9 cellular contexts compared by ENCODE assay signal in the genomic region with DNA sequence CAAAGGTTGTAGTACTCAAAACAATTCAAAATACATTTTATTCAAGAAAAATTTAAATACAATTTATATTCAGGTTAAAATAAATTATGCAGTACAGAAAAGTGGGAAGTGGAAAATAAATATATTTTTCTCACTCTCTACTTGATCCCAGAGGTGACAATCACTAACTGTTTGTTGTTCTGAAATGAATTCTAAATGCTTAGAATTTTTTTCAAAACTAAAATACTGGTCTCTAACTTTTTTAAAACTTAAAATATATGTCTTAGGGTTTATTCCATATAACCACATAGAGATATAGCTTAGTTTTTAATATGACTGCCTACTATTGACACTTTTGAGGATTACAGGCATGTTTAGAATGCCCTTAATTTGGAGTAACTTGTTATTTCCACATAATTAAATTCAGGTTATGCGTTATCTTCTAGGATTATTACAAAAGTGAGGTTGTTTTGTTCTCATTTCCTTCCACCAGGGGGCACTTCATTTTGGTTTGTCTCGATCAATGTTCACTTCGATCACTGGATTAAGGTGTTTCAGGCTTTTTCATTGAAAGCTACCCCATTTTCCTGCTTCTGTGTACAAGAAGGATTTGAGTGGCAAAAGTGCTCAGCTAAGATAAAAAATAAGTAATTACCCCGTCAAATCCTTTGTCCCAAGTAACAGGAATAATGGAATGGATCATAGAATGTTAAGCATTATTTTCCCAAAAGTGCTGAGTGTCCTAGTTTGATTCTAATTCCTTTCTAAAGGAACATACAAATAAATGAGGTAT. TPM values are rescaled to one million over a fixed set of nuclear protein-coding genes. Genes with fewer than 3 reads are reported as not detected.
DNase-seq lines count a peak whose midpoint lies in the region; ATAC-seq and TF ChIP-seq lines count a peak whose summit lies in the region.
"Had no signal": no experiment of that assay in that cellular context is flagged by ENCODE, and none has a peak within 500 bp of the region (broad histone marks: within the 10 kb centered on the region; RNA-seq: fewer than 3 reads in every experiment).

No MANE protein-coding gene starts in this region.

- no peaks in the 10 kb centered on the region for H3K9me3 ChIP-seq in HEK293 (ENCODE audit: control insufficient read depth, insufficient read depth, low read depth, low read length)

- no peak overlapping the region for H3K4me3 ChIP-seq in HEK293 (ENCODE audit: low read depth, low read length)

- intact Hi-C loops in activated CD4-positive, alpha-beta T cell treated with anti-CD3 and anti-CD28 coated beads, Interleukin-2, amount 10 ng/mL, durations not matched to agents 24 days and 14 days (cut with micrococcal nuclease), result loop anchor here (1.0 to 10.0 kb wide), 3 partner anchors 262 to 933 kb away; no protein-coding TSS in a partner anchor

- H3K27ac ChIP-seq in HEK293 (ENCODE audit: extremely low read depth, low read depth, low read length), result no peak overlapping the region

- peak; percentile 76 for DNase-seq in activated CD4-positive, alpha-beta T cell treated with anti-CD3 and anti-CD28 coated beads, Interleukin-2, amount 10 ng/mL, durations not matched to agents 24 days and 14 days
- no peak for DNase-seq in activated CD4-positive, alpha-beta T cell treated with anti-CD3 and anti-CD28 coated beads for 1 hour
- peak; percentile 45 for DNase-seq in NCI-H146 treated with DMSO at 0.1 percent for 48 hours (lab: John Stamatoyannopoulos, UW; ENCODE audit: unreplicated experiment)
- no peak for DNase-seq in activated naive CD8-positive, alpha-beta T cell treated with anti-CD3 and anti-CD28 coated beads, Interleukin-2, amount 10 ng/mL, durations not matched to agents 7 days and 5 days
- DNase-seq in inferior parietal cortex (ENCODE audit: extremely low spot score), result peak; percentile 77
- peak; percentile 13 to 39 for DNase-seq in stimulated activated naive CD8-positive, alpha-beta T cell treated with anti-CD3 and anti-CD28 coated beads, Interleukin-15, amount 100 ng/mL, for 72 hours

- CTCF ChIA-PET in HEK293 (lab: Yijun Ruan, JAX), result interaction anchor here (0.6 to 9.9 kb wide), 47 partner anchors 10 to 1011 kb away, joined by 3 to 352 read pairs (median 3); partner anchors contain the start of gene TFPI

- no peaks in the 10 kb centered on the region for H3K36me3 ChIP-seq in HEK293 (ENCODE audit: control insufficient read depth in 2 of 2, insufficient read depth in 1 of 2, low read length in 2 of 2)

- TF ChIP-seq CTCF in HEK293 (tag by site-specific recombination; IDR thresholded peaks at IDR 0.05), result peak; percentile 48; the same call in 1 of the 2 replicates

- no peak overlapping the region for H3K27ac Mint-ChIP-seq in activated CD4-positive, alpha-beta T cell treated with anti-CD3 and anti-CD28 coated beads, Interleukin-2, amount 10 ng/mL, durations not matched to agents 24 days and 14 days
- H3K27ac Mint-ChIP-seq in activated naive CD8-positive, alpha-beta T cell treated with anti-CD3 and anti-CD28 coated beads, Interleukin-2, amount 10 ng/mL, durations not matched to agents 7 days and 5 days, result no peak overlapping the region
- peak overlapping the region in 1 of 2 donors; percentile 2 for H3K27ac Mint-ChIP-seq in stimulated activated naive CD8-positive, alpha-beta T cell treated with anti-CD3 and anti-CD28 coated beads, Interleukin-15, amount 100 ng/mL, for 72 hours
- H3K27ac Mint-ChIP-seq: dendritic cell treated with granulocyte-macrophage colony-stimulating factor and Interleukin-4, amounts not matched to agents 40 ng/mL and 50 ng/mL, for 4 days had no signal

- peaks cover 9% of the 10 kb centered on the region for H3K4me1 Mint-ChIP-seq in activated CD4-positive, alpha-beta T cell treated with anti-CD3 and anti-CD28 coated beads, Interleukin-2, amount 10 ng/mL, durations not matched to agents 24 days and 14 days
- H3K4me1 Mint-ChIP-seq in activated naive CD8-positive, alpha-beta T cell treated with anti-CD3 and anti-CD28 coated beads, Interleukin-2, amount 10 ng/mL, durations not matched to agents 7 days and 5 days, result peaks cover 2% of the 10 kb centered on the region
- peaks cover 7% of the 10 kb centered on the region for H3K4me1 Mint-ChIP-seq in stimulated activated naive CD8-positive, alpha-beta T cell treated with anti-CD3 and anti-CD28 coated beads, Interleukin-15, amount 100 ng/mL, for 72 hours

- H3K9me3 Mint-ChIP-seq in activated CD4-positive, alpha-beta T cell treated with anti-CD3 and anti-CD28 coated beads, Interleukin-2, amount 10 ng/mL, durations not matched to agents 24 days and 14 days, result peaks cover 4% of the 10 kb centered on the region
- peaks cover 1% of the 10 kb centered on the region for H3K9me3 Mint-ChIP-seq in activated naive CD8-positive, alpha-beta T cell treated with anti-CD3 and anti-CD28 coated beads, Interleukin-2, amount 10 ng/mL, durations not matched to agents 7 days and 5 days
- peaks cover 7 to 10% of the 10 kb centered on the region in 2 donors for H3K9me3 Mint-ChIP-seq in stimulated activated naive CD8-positive, alpha-beta T cell treated with anti-CD3 and anti-CD28 coated beads, Interleukin-15, amount 100 ng/mL, for 72 hours
- H3K9me3 Mint-ChIP-seq: dendritic cell treated with granulocyte-macrophage colony-stimulating factor and Interleukin-4, amounts not matched to agents 40 ng/mL and 50 ng/mL, for 4 days had no signal

- no peaks in the 10 kb centered on the region for H3K36me3 Mint-ChIP-seq in activated CD4-positive, alpha-beta T cell treated with anti-CD3 and anti-CD28 coated beads, Interleukin-2, amount 10 ng/mL, durations not matched to agents 24 days and 14 days (ENCODE audit: low read depth)
- H3K36me3 Mint-ChIP-seq in activated naive CD8-positive, alpha-beta T cell treated with anti-CD3 and anti-CD28 coated beads, Interleukin-2, amount 10 ng/mL, durations not matched to agents 7 days and 5 days, result peaks cover 2% of the 10 kb centered on the region

- no peak overlapping the region for H3K4me3 Mint-ChIP-seq in activated CD4-positive, alpha-beta T cell treated with anti-CD3 and anti-CD28 coated beads, Interleukin-2, amount 10 ng/mL, durations not matched to agents 24 days and 14 days
- peak overlapping the region; percentile 7 for H3K4me3 Mint-ChIP-seq in activated naive CD8-positive, alpha-beta T cell treated with anti-CD3 and anti-CD28 coated beads, Interleukin-2, amount 10 ng/mL, durations not matched to agents 7 days and 5 days
- peak overlapping the region in 1 of 2 donors; percentile 47 for H3K4me3 Mint-ChIP-seq in stimulated activated naive CD8-positive, alpha-beta T cell treated with anti-CD3 and anti-CD28 coated beads, Interleukin-15, amount 100 ng/mL, for 72 hours
- H3K4me3 Mint-ChIP-seq: dendritic cell treated with granulocyte-macrophage colony-stimulating factor and Interleukin-4, amounts not matched to agents 40 ng/mL and 50 ng/mL, for 4 days had no signal

- peak; percentile 42 for ATAC-seq in activated naive CD8-positive, alpha-beta T cell treated with anti-CD3 and anti-CD28 coated beads, Interleukin-2, amount 10 ng/mL, durations not matched to agents 7 days and 5 days (ENCODE audit: low read depth)
- ATAC-seq in stimulated activated naive CD8-positive, alpha-beta T cell treated with anti-CD3 and anti-CD28 coated beads, Interleukin-15, amount 100 ng/mL, for 72 hours, result no peak
- no peak for ATAC-seq in HG03460 (IDR thresholded peaks at IDR 0.05; ENCODE audit: unreplicated experiment)

- POLR2A ChIA-PET in HEK293 (lab: Yijun Ruan, JAX), result no interaction called here
- POLR2A ChIA-PET in activated naive CD8-positive, alpha-beta T cell treated with anti-CD3 and anti-CD28 coated beads, Interleukin-2, amount 10 ng/mL, durations not matched to agents 7 days and 5 days (lab: Charles Lee), result no interaction called here

- peaks cover 1% of the 10 kb centered on the region for H3K27me3 Mint-ChIP-seq in activated CD4-positive, alpha-beta T cell treated with anti-CD3 and anti-CD28 coated beads, Interleukin-2, amount 10 ng/mL, durations not matched to agents 24 days and 14 days
- H3K27me3 Mint-ChIP-seq in activated naive CD8-positive, alpha-beta T cell treated with anti-CD3 and anti-CD28 coated beads, Interleukin-2, amount 10 ng/mL, durations not matched to agents 7 days and 5 days, result peaks cover 2% of the 10 kb centered on the region
- peaks cover 10% of the 10 kb centered on the region for H3K27me3 Mint-ChIP-seq in stimulated activated naive CD8-positive, alpha-beta T cell treated with anti-CD3 and anti-CD28 coated beads, Interleukin-15, amount 100 ng/mL, for 72 hours
- H3K27me3 Mint-ChIP-seq: dendritic cell treated with granulocyte-macrophage colony-stimulating factor and Interleukin-4, amounts not matched to agents 40 ng/mL and 50 ng/mL, for 4 days had no signal

- no peaks in the 10 kb centered on the region for H3K4me1 ChIP-seq in HEK293 (ENCODE audit: control insufficient read depth, insufficient read depth, low read length)

TF ChIP-seq in HEK293, 187 proteins besides CTCF, POLR2A, EP300 and RAD21 (continues in another document):
- TF ChIP-seq GLIS2 (tag by site-specific recombination; IDR thresholded peaks at IDR 0.05), result no peak
- TF ChIP-seq HOXC10 (CRISPR knock-in tag; IDR thresholded peaks at IDR 0.05), result no peak
- TF ChIP-seq ZNF274 (IDR thresholded peaks at IDR 0.05; ENCODE audit: low read length), result no peak
- no peak for TF ChIP-seq ZNF274 (tag by site-specific recombination; IDR thresholded peaks at IDR 0.05; ENCODE audit: borderline replicate concordance)
- no peak for TF ChIP-seq GLIS1 (tag by site-specific recombination; IDR thresholded peaks at IDR 0.05)
- TF ChIP-seq ZBTB20 (tag by site-specific recombination; IDR thresholded peaks at IDR 0.05), result no peak
- no peak for TF ChIP-seq ZNF600 (tag by site-specific recombination; IDR thresholded peaks at IDR 0.05)
- no peak for TF ChIP-seq ZNF239 (tag by site-specific recombination; IDR thresholded peaks at IDR 0.05)
- no peak for TF ChIP-seq ZNF670 (tag by site-specific recombination; IDR thresholded peaks at IDR 0.05; ENCODE audit: low read depth)
- no peak for TF ChIP-seq ZNF843 (tag by site-specific recombination; IDR thresholded peaks at IDR 0.05)
- TF ChIP-seq ZNF394 (tag by site-specific recombination; IDR thresholded peaks at IDR 0.05; ENCODE audit: borderline replicate concordance), result no peak
- no peak for TF ChIP-seq ZNF596 (tag by site-specific recombination; IDR thresholded peaks at IDR 0.05)
- no peak for TF ChIP-seq EGR2 (tag by site-specific recombination; IDR thresholded peaks at IDR 0.05; ENCODE audit: low read depth)
- peak; percentile 74 for TF ChIP-seq ZBTB17 (tag by site-specific recombination; IDR thresholded peaks at IDR 0.05)
- no peak for TF ChIP-seq BCL11B (tag by site-specific recombination; IDR thresholded peaks at IDR 0.05; ENCODE audit: low read depth)

RNA-seq across cellular contexts. Expression of gene TFPI, which starts 27.1 kb away (rescaled TPM):
- total RNA-seq in activated CD4-positive, alpha-beta T cell treated with anti-CD3 and anti-CD28 coated beads, Interleukin-2, amount 10 ng/mL, durations not matched to agents 24 days and 14 days, result 1.2 and 1.5 TPM in 2 replicates
- total RNA-seq in activated naive CD8-positive, alpha-beta T cell treated with anti-CD3 and anti-CD28 coated beads, Interleukin-2, amount 10 ng/mL, durations not matched to agents 7 days and 5 days, result under 1 TPM in 1 of 2 experiments, not detected in 1; 0.11 TPM

Comparison
In these comparisons a context has a peak if more than half of its experiments do, and no peak if none do; other contexts are left out.
1. DNase-seq: peak in activated CD4-positive, alpha-beta T cell treated with anti-CD3 and anti-CD28 coated beads, Interleukin-2, amount 10 ng/mL, durations not matched to agents 24 days and 14 days (single experiment), NCI-H146 treated with DMSO at 0.1 percent for 48 hours (single experiment), inferior parietal cortex (single experiment) and stimulated activated naive CD8-positive, alpha-beta T cell treated with anti-CD3 and anti-CD28 coated beads, Interleukin-15, amount 100 ng/mL, for 72 hours (2 of 2); none in activated CD4-positive, alpha-beta T cell treated with anti-CD3 and anti-CD28 coated beads for 1 hour (single experiment) and activated naive CD8-positive, alpha-beta T cell treated with anti-CD3 and anti-CD28 coated beads, Interleukin-2, amount 10 ng/mL, durations not matched to agents 7 days and 5 days (single experiment).